In genomic region chr14:99940064-99940463, GRCh38 we compare ENCODE assay signal across 7 cellular contexts.
"Had no signal": no experiment of that assay in that cellular context is flagged by ENCODE, and none has a peak within 500 bp of the region (broad histone marks: within the 10 kb centered on the region; RNA-seq: fewer than 3 reads in every experiment).

No MANE protein-coding gene starts in this region.

- H3K36me3 Mint-ChIP-seq: IgD-negative memory B cell had no signal

- H3K27ac Mint-ChIP-seq: IgD-negative memory B cell had no signal

- ATAC-seq: HepG2 had no signal

- H3K9me3 Mint-ChIP-seq: IgD-negative memory B cell had no signal

- H3K4me3 Mint-ChIP-seq: IgD-negative memory B cell had no signal

- DNase-seq: GM23248, GOT3, H7, HCEC 1CT, KBM-7 had no signal
